36 cellular contexts compared by ENCODE assay signal in genomic region chr5:154993461-154993860, GRCh38. TPM values are rescaled to one million over a fixed set of nuclear protein-coding genes. Genes with fewer than 3 reads are reported as not detected.
"Had no signal": no experiment of that assay in that cellular context is flagged by ENCODE, and none has a peak within 500 bp of the region (broad histone marks: within the 10 kb centered on the region; RNA-seq: fewer than 3 reads in every experiment).

No MANE protein-coding gene starts in this region.

- H3K27ac Mint-ChIP-seq: activated CD4-positive, alpha-beta memory T cell treated with anti-CD3 and anti-CD28 coated beads, Interleukin-2, amount 10 ng/mL, durations not matched to agents 7 days and 5 days; activated CD4-positive, alpha-beta T cell treated with anti-CD3 and anti-CD28 coated beads, Interleukin-2, amount 10 ng/mL, durations not matched to agents 7 days and 5 days; activated naive CD4-positive, alpha-beta T cell treated with anti-CD3 and anti-CD28 coated beads, Interleukin-2, amount 50 U/mL, for 24 hours; activated naive CD8-positive, alpha-beta T cell treated with anti-CD3 and anti-CD28 coated beads, Interleukin-2, amount 50 U/mL, for 24 hours; activated T-cell treated with anti-CD3 and anti-CD28 coated beads, Interleukin-2, amount 50 U/mL, for 24 hours; nephron progenitor cell; progenitor cell of endocrine pancreas; stimulated activated naive B cell treated with anti-CD40 and anti-IgM and Interleukin-4, amounts not matched to agents 10 μg/mL and 1 μg/mL and 100 μg/mL, for 72 hours had no signal

- ATAC-seq: activated naive CD8-positive, alpha-beta T cell treated with anti-CD3 and anti-CD28 coated beads, Interleukin-2, amount 50 U/mL, for 24 hours; gastroesophageal sphincter; left cardiac atrium; left ventricle myocardium superior; sciatic nerve; stimulated activated naive B cell treated with anti-CD40 and anti-IgM and Interleukin-4, amounts not matched to agents 10 μg/mL and 1 μg/mL and 100 μg/mL, for 72 hours had no signal

- H3K4me1 Mint-ChIP-seq: activated CD4-positive, alpha-beta memory T cell treated with anti-CD3 and anti-CD28 coated beads, Interleukin-2, amount 10 ng/mL, durations not matched to agents 7 days and 5 days; activated CD4-positive, alpha-beta T cell treated with anti-CD3 and anti-CD28 coated beads, Interleukin-2, amount 10 ng/mL, durations not matched to agents 7 days and 5 days; activated naive CD4-positive, alpha-beta T cell treated with anti-CD3 and anti-CD28 coated beads, Interleukin-2, amount 50 U/mL, for 24 hours; activated naive CD8-positive, alpha-beta T cell treated with anti-CD3 and anti-CD28 coated beads, Interleukin-2, amount 50 U/mL, for 24 hours; nephron progenitor cell had no signal

- H3K36me3 Mint-ChIP-seq: activated naive CD4-positive, alpha-beta T cell treated with anti-CD3 and anti-CD28 coated beads, Interleukin-2, amount 50 U/mL, for 24 hours; naive B cell; stimulated activated naive B cell treated with anti-CD40 and anti-IgM and Interleukin-4, amounts not matched to agents 10 μg/mL and 1 μg/mL and 100 μg/mL, for 72 hours had no signal

- H3K9me3 Mint-ChIP-seq: activated CD4-positive, alpha-beta memory T cell treated with anti-CD3 and anti-CD28 coated beads, Interleukin-2, amount 10 ng/mL, durations not matched to agents 7 days and 5 days; activated CD4-positive, alpha-beta T cell treated with anti-CD3 and anti-CD28 coated beads, Interleukin-2, amount 10 ng/mL, durations not matched to agents 7 days and 5 days; activated naive CD4-positive, alpha-beta T cell treated with anti-CD3 and anti-CD28 coated beads, Interleukin-2, amount 50 U/mL, for 24 hours; activated naive CD8-positive, alpha-beta T cell treated with anti-CD3 and anti-CD28 coated beads, Interleukin-2, amount 50 U/mL, for 24 hours; activated T-cell treated with anti-CD3 and anti-CD28 coated beads, Interleukin-2, amount 50 U/mL, for 24 hours had no signal

- H3K4me3 Mint-ChIP-seq: activated CD4-positive, alpha-beta memory T cell treated with anti-CD3 and anti-CD28 coated beads, Interleukin-2, amount 10 ng/mL, durations not matched to agents 7 days and 5 days; activated CD4-positive, alpha-beta T cell treated with anti-CD3 and anti-CD28 coated beads, Interleukin-2, amount 10 ng/mL, durations not matched to agents 7 days and 5 days; activated naive CD4-positive, alpha-beta T cell treated with anti-CD3 and anti-CD28 coated beads, Interleukin-2, amount 50 U/mL, for 24 hours; activated naive CD8-positive, alpha-beta T cell treated with anti-CD3 and anti-CD28 coated beads, Interleukin-2, amount 50 U/mL, for 24 hours; activated T-cell treated with anti-CD3 and anti-CD28 coated beads, Interleukin-2, amount 50 U/mL, for 24 hours; nephron progenitor cell; stimulated activated naive B cell treated with anti-CD40 and anti-IgM and Interleukin-4, amounts not matched to agents 10 μg/mL and 1 μg/mL and 100 μg/mL, for 72 hours had no signal

- FAIRE-seq: endothelial cell of umbilical vein, keratinocyte, small intestine had no signal

- DNase-seq: activated CD4-positive, alpha-beta memory T cell treated with anti-CD3 and anti-CD28 coated beads, Interleukin-2, amount 10 ng/mL, durations not matched to agents 7 days and 5 days; activated CD4-positive, alpha-beta T cell treated with anti-CD3 and anti-CD28 coated beads, Interleukin-2, amount 10 ng/mL, durations not matched to agents 7 days and 5 days; activated CD4-positive, CD25-positive, alpha-beta regulatory T cell treated with anti-CD3 and anti-CD28 coated beads, Interleukin-2, amount 50 U/mL, for 72 hours; activated CD8-positive, alpha-beta memory T cell treated with anti-CD3 and anti-CD28 coated beads, Interleukin-2, amount 50 U/mL, for 48 hours; activated gamma-delta T cell treated with Interleukin-2 at 50 U/mL for 16 hours; activated naive CD8-positive, alpha-beta T cell treated with anti-CD3 and anti-CD28 coated beads, Interleukin-2, amount 50 U/mL, for 24 hours; activated T-cell treated with anti-CD3 and anti-CD28 coated beads, Interleukin-2, amount 50 U/mL, for 24 hours; amygdala; caudate nucleus; cortex of kidney; hippocampal formation; left cardiac atrium; left ventricle myocardium superior; naive B cell; nephron progenitor cell; ovary; retina; small intestine; stimulated activated CD4-positive, alpha-beta T cell treated with anti-CD3 and anti-CD28 coated beads, Interleukin-1b, Interleukin-23, amount 100 ng/mL, for 48 hours; stimulated activated CD4-positive, alpha-beta T cell treated with anti-CD3 and anti-CD28 coated beads, Interleukin-4, amount 100 ng/mL, for 4 hours; stimulated activated CD8-positive, alpha-beta memory T cell treated with anti-CD3 and anti-CD28 coated beads, Interleukin-4, amount 100 ng/mL, for 48 hours; stimulated activated naive B cell treated with anti-CD40 and anti-IgM and Interleukin-4, amounts not matched to agents 10 μg/mL and 1 μg/mL and 100 μg/mL, for 72 hours; stomach; T-helper 9 cell; thyroid gland; upper lobe of left lung had no signal

- H3K27me3 Mint-ChIP-seq: progenitor cell of endocrine pancreas had no signal

RNA-seq across cellular contexts. Expression of gene KIF4B, which starts 20.1 kb away (rescaled TPM):
- total RNA-seq: activated CD4-positive, alpha-beta memory T cell treated with anti-CD3 and anti-CD28 coated beads, Interleukin-2, amount 10 ng/mL, durations not matched to agents 7 days and 5 days; activated CD4-positive, alpha-beta T cell treated with anti-CD3 and anti-CD28 coated beads, Interleukin-2, amount 10 ng/mL, durations not matched to agents 7 days and 5 days; fibroblast of villous mesenchyme; mucosa of gallbladder; progenitor cell of endocrine pancreas; sciatic nerve; thyroid gland; vagina had no signal
- polyA plus RNA-seq: endothelial cell of umbilical vein, esophagus, keratinocyte, ovary, small intestine, stomach had no signal
